1 cellular context compared by ENCODE assay signal in genomic region chr9:111610149-111610548, GRCh38.
A peak's percentile ranks its signal among the peaks of the same experiment; 100 is the strongest.
TF ChIP-seq lines count a peak whose summit lies in the region.

No MANE protein-coding gene starts in this region.

TF ChIP-seq in HepG2, 621 proteins besides CTCF, POLR2A, EP300 and RAD21:
- TF ChIP-seq ZMYM2 (CRISPR knock-in tag; IDR thresholded peaks at IDR 0.05) (no peak), ZBTB33 (CRISPR knock-in tag; IDR thresholded peaks at IDR 0.05) (peak; percentile 63; the same call in 1 of the 2 replicates)
